Comparison of ENCODE assay signal across 8 cellular contexts in the genomic region with DNA sequence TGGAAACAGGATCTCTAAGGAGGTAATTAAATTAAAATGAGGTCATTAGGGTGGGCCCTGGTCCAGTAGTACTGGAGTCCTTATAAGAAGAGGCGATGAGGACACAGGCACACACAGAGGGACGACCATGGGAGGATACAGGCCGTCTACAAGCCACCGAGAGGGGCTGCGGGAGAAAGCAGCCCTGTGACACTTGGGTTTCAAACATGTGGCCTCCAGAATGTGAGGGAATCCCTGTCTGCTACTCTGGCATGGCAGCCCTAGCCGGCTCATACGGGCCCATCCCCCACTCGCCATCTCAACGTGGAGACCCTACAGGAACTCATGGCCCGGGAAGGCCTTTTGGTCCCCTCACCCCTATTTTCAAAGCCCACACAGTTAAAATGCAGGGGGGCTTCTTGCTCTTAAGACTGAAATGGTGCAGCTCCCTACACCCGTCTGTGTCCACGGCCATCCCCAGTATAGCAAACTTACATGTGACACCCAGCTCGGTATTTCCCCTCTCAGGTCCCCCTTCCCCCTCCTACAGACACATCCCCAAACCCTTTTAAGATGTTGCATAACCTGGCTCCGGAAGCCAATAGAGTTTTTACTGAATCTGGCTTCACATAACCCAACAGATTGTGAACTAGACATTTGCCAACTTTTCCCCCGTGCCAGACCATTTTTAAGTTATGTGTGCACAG.
A peak's percentile ranks its signal among the peaks of the same experiment; 100 is the strongest.
DNase-seq lines count a peak whose midpoint lies in the region; ATAC-seq, FAIRE-seq and TF ChIP-seq lines count a peak whose summit lies in the region.

No MANE protein-coding gene starts in this region.

- H3K27ac ChIP-seq in GM23248, result peak overlapping the region; percentile 71
- H3K27ac ChIP-seq in stomach, result peak overlapping the region; percentile 76 to 86 (median 81)

- H3K4me3 ChIP-seq in GM08714 (ENCODE audit: low read length), result peak overlapping the region; percentile 11; the same call in 1 of the 2 replicates
- peak overlapping the region; percentile 73 for H3K4me3 ChIP-seq in GM23248
- H3K4me3 ChIP-seq in stomach, result peak overlapping the region in 2 of 4 donors; percentile 15 to 17

- peaks cover 8% of the 10 kb centered on the region for H3F3A ChIP-seq in GM23248 (ENCODE audit: insufficient read depth)

- H3K4me1 Mint-ChIP-seq in activated naive CD8-positive, alpha-beta T cell treated with anti-CD3 and anti-CD28 coated beads, Interleukin-2, amount 10 ng/mL, durations not matched to agents 7 days and 5 days, result peaks cover 20% of the 10 kb centered on the region

- DNase-seq in GM23248 (peak; percentile 61), NCI-H82 (lab: John Stamatoyannopoulos, UW) (peak; percentile 69), stomach (peak; percentile 27), NCI-H345 treated with DMSO at 0.1 percent for 48 hours (lab: John Stamatoyannopoulos, UW; ENCODE audit: unreplicated experiment) (no peak), SW 1271 (lab: John Stamatoyannopoulos, UW) (no peak)
- DNase-seq in activated naive CD8-positive, alpha-beta T cell treated with anti-CD3 and anti-CD28 coated beads, Interleukin-2, amount 10 ng/mL, durations not matched to agents 7 days and 5 days, result peak; percentile 31

- no peak for TF ChIP-seq EP300 in stomach (IDR thresholded peaks at IDR 0.05)

- H3K27me3 Mint-ChIP-seq in activated naive CD8-positive, alpha-beta T cell treated with anti-CD3 and anti-CD28 coated beads, Interleukin-2, amount 10 ng/mL, durations not matched to agents 7 days and 5 days, result no peaks in the 10 kb centered on the region

- H3K27me3 ChIP-seq in GM23248 (replicated peaks; ENCODE audit: insufficient read depth) (no peaks in the 10 kb centered on the region), stomach (no peaks in the 10 kb centered on the region)

- peak overlapping the region; percentile 79 for H3K4me2 ChIP-seq in GM23248 (ENCODE audit: unreplicated experiment)

- no peaks in the 10 kb centered on the region for H4K20me1 ChIP-seq in GM23248 (ENCODE audit: insufficient read depth)

- in situ Hi-C loops in GM23248 (cut with MboI), result no loop called here

- no peaks in the 10 kb centered on the region for H3K36me3 ChIP-seq in GM23248 (ENCODE audit: low read depth)
- no peaks in the 10 kb centered on the region for H3K36me3 ChIP-seq in stomach

- peak overlapping the region; percentile 77 for H2AFZ ChIP-seq in GM23248

- TF ChIP-seq POLR2A in stomach (IDR thresholded peaks at IDR 0.05), result no peak

- 6 to 10% methylated on average over 9 to 15 of the region's 15 CpGs for WGBS in GM23248 (ENCODE audit: low coverage in 1 of 2, low lambda C conversion rate in 2 of 2, missing lambda C conversion rate in 2 of 2), 2 experiments
- WGBS in stomach, 5 donors, result 5 to 59% (median 36%) methylated on average over 10 to 15 of the region's 15 CpGs

- peak overlapping the region; percentile 65 for H3K9ac ChIP-seq in GM23248

- intact Hi-C loops in stomach (cut with DNase I; ENCODE audit: low total_unique reads), result loop anchor here (10.0 kb wide), 1 partner anchor 114 kb away; no protein-coding TSS in a partner anchor

- ATAC-seq in activated naive CD8-positive, alpha-beta T cell treated with anti-CD3 and anti-CD28 coated beads, Interleukin-2, amount 10 ng/mL, durations not matched to agents 7 days and 5 days (ENCODE audit: low read depth), result peak; percentile 59

- peak overlapping the region; percentile 73 for H3K4me3 Mint-ChIP-seq in activated naive CD8-positive, alpha-beta T cell treated with anti-CD3 and anti-CD28 coated beads, Interleukin-2, amount 10 ng/mL, durations not matched to agents 7 days and 5 days

- FAIRE-seq in islet of Langerhans (lab: Jason Lieb, UNC), result peak; percentile 41

- peak overlapping the region; percentile 93 for H3K27ac Mint-ChIP-seq in activated naive CD8-positive, alpha-beta T cell treated with anti-CD3 and anti-CD28 coated beads, Interleukin-2, amount 10 ng/mL, durations not matched to agents 7 days and 5 days

- H3K9me3 Mint-ChIP-seq in activated naive CD8-positive, alpha-beta T cell treated with anti-CD3 and anti-CD28 coated beads, Interleukin-2, amount 10 ng/mL, durations not matched to agents 7 days and 5 days, result no peaks in the 10 kb centered on the region

- H3K4me1 ChIP-seq in GM23248 (ENCODE audit: insufficient read depth) (peaks cover 10% of the 10 kb centered on the region; the same call in 1 of the 2 replicates), stomach (peaks cover 0 to 50% (median 25%) of the 10 kb centered on the region in 4 donors)

- POLR2A ChIA-PET in activated naive CD8-positive, alpha-beta T cell treated with anti-CD3 and anti-CD28 coated beads, Interleukin-2, amount 10 ng/mL, durations not matched to agents 7 days and 5 days (lab: Charles Lee), result interaction anchor here (1.3 to 2.2 kb wide), 2 partner anchors 10 to 122 kb away, joined by 3 to 16 read pairs; no protein-coding TSS in a partner anchor

- no peaks in the 10 kb centered on the region for H3K79me2 ChIP-seq in GM23248 (ENCODE audit: insufficient read depth)

- H3K9me3 ChIP-seq in GM23248 (ENCODE audit: low read depth) (no peaks in the 10 kb centered on the region), stomach (no peaks in the 10 kb centered on the region)

- no peaks in the 10 kb centered on the region for H3K9me2 ChIP-seq in GM23248 (ENCODE audit: insufficient read depth)

- no peaks in the 10 kb centered on the region for H3K36me3 Mint-ChIP-seq in activated naive CD8-positive, alpha-beta T cell treated with anti-CD3 and anti-CD28 coated beads, Interleukin-2, amount 10 ng/mL, durations not matched to agents 7 days and 5 days

- TF ChIP-seq CTCF in stomach (IDR thresholded peaks at IDR 0.05), result no peak

Comparison
In these comparisons a context has a peak if more than half of its experiments do, and no peak if none do; other contexts are left out.
1. DNase-seq: peak in GM23248 (single experiment), NCI-H82 (single experiment), activated naive CD8-positive, alpha-beta T cell treated with anti-CD3 and anti-CD28 coated beads, Interleukin-2, amount 10 ng/mL, durations not matched to agents 7 days and 5 days (single experiment) and stomach (single experiment); none in NCI-H345 treated with DMSO at 0.1 percent for 48 hours (single experiment) and SW 1271 (0 of 2).